15 cellular contexts compared by ENCODE assay signal in the genomic region with DNA sequence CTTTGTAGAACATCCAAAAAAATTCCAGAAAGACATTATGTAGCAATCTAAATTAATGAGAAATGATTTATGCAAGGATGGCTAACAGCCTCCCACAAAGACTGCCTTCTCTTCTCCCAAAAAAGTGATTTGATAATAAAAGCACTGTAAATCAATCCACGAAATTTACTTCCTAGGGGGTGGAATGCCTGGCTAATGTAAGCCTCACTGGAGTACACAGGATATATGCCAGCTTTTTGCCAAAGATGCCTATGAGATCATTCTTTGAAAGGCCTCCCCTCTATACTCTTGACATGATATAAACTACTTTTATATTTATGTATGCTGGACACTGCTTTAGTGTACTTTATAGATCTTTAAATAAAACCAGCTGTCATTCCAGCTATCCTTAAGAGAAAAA.
DNase-seq lines count a peak whose midpoint lies in the region; ATAC-seq and TF ChIP-seq lines count a peak whose summit lies in the region.
"Had no signal": no experiment of that assay in that cellular context is flagged by ENCODE, and none has a peak within 500 bp of the region (broad histone marks: within the 10 kb centered on the region; RNA-seq: fewer than 3 reads in every experiment).

No MANE protein-coding gene starts in this region.

- no peaks in the 10 kb centered on the region for H3K27me3 Mint-ChIP-seq in GM23338 (ENCODE audit: insufficient read depth, low read depth, poor library complexity)
- H3K27me3 Mint-ChIP-seq: IgD-negative memory B cell had no signal

- ATAC-seq in GM23338 = no peak
- no peak for ATAC-seq in Right ventricle myocardium inferior
- ATAC-seq: A549, HCT116 had no signal

- intact Hi-C loops in Right ventricle myocardium inferior (cut with DNase I) = no loop called here

- no peaks in the 10 kb centered on the region for H3K4me1 ChIP-seq in GM23338 (ENCODE audit: insufficient read depth)
- H3K4me1 ChIP-seq: A549 had no signal

- no peaks in the 10 kb centered on the region for H3K9me2 ChIP-seq in GM23338 (ENCODE audit: insufficient read depth)

- H3F3A ChIP-seq in GM23338 (replicated peaks; ENCODE audit: low read depth) = no peaks in the 10 kb centered on the region

- no peaks in the 10 kb centered on the region for H3K27me3 ChIP-seq in GM23338 (ENCODE audit: insufficient read depth)
- no peaks in the 10 kb centered on the region for H3K27me3 ChIP-seq in WERI-Rb-1 (ENCODE audit: insufficient read depth, low read depth, severe bottlenecking)
- H3K27me3 ChIP-seq: BE2C had no signal

- no peak for DNase-seq in GM23338 (ENCODE audit: low spot score)
- DNase-seq in NCI-H226 = peak; percentile 42
- DNase-seq in amniotic epithelial cell (ENCODE audit: low read depth) = peak; percentile 51
- DNase-seq in dedifferentiated amniotic fluid mesenchymal stem cell (ENCODE audit: extremely low spot score) = no peak
- DNase-seq in coronary artery (ENCODE audit: low spot score) = no peak
- no peak for DNase-seq in WERI-Rb-1
- DNase-seq in Right ventricle myocardium inferior (ENCODE audit: missing footprints) = no peak
- DNase-seq: BE2C; CD4-positive, alpha-beta memory T cell; DMS79; GDM1 had no signal

- H3K4me3 Mint-ChIP-seq in GM23338 = no peak overlapping the region
- H3K4me3 Mint-ChIP-seq: CD4-positive, alpha-beta memory T cell; IgD-negative memory B cell had no signal

- H2AFZ ChIP-seq in GM23338 = no peak overlapping the region

- no peaks in the 10 kb centered on the region for H3K36me3 Mint-ChIP-seq in GM23338 (ENCODE audit: low read depth)
- H3K36me3 Mint-ChIP-seq: CD4-positive, alpha-beta memory T cell; IgD-negative memory B cell had no signal

- no peaks in the 10 kb centered on the region for H3K4me1 Mint-ChIP-seq in GM23338
- H3K4me1 Mint-ChIP-seq: CD4-positive, alpha-beta memory T cell; IgD-negative memory B cell had no signal

- H3K9me3 ChIP-seq in WERI-Rb-1 (ENCODE audit: severe bottlenecking) = no peaks in the 10 kb centered on the region
- H3K9me3 ChIP-seq: A549, BE2C had no signal

- H3K79me2 ChIP-seq in GM23338 (replicated peaks; ENCODE audit: insufficient read depth) = no peaks in the 10 kb centered on the region

- no peak for TF ChIP-seq CTCF in GM23338 (conservative IDR thresholded peaks at IDR 0.05; ENCODE audit: low read depth in 2 of 2)
- TF ChIP-seq CTCF in coronary artery (IDR thresholded peaks at IDR 0.05) = no peak
- TF ChIP-seq CTCF in WERI-Rb-1 (IDR thresholded peaks at IDR 0.05; ENCODE audit: low read depth, low read length) = no peak

- no peak overlapping the region for H3K4me2 ChIP-seq in GM23338
- H3K4me2 ChIP-seq: A549 had no signal

- H3K4me3 ChIP-seq in GM23338 = no peak overlapping the region
- no peak overlapping the region for H3K4me3 ChIP-seq in coronary artery
- no peak overlapping the region for H3K4me3 ChIP-seq in WERI-Rb-1 (ENCODE audit: low read depth, low read length)
- H3K4me3 ChIP-seq: A549 had no signal

- H3K27ac ChIP-seq in GM23338 (ENCODE audit: low read depth) = no peak overlapping the region
- H3K27ac ChIP-seq in coronary artery = no peak overlapping the region
- no peak overlapping the region for H3K27ac ChIP-seq in WERI-Rb-1
- H3K27ac ChIP-seq: A549, C4-2B had no signal

- H3K36me3 ChIP-seq in GM23338 (ENCODE audit: insufficient read depth) = no peaks in the 10 kb centered on the region
- H3K36me3 ChIP-seq in WERI-Rb-1 = no peaks in the 10 kb centered on the region
- H3K36me3 ChIP-seq: BE2C had no signal

- H4K20me1 ChIP-seq in GM23338 (replicated peaks; ENCODE audit: insufficient read depth) = no peaks in the 10 kb centered on the region

- H3K9me3 Mint-ChIP-seq in GM23338 = no peaks in the 10 kb centered on the region
- H3K9me3 Mint-ChIP-seq: IgD-negative memory B cell had no signal

- H3K27ac Mint-ChIP-seq in GM23338 = peak overlapping the region; percentile 62; the same call in 1 of the 2 replicates
- H3K27ac Mint-ChIP-seq: CD4-positive, alpha-beta memory T cell; IgD-negative memory B cell had no signal

TF ChIP-seq in GM23338, 12 proteins besides CTCF, POLR2A, EP300 and RAD21 (continues in another document):
- TF ChIP-seq, protein P1, sequence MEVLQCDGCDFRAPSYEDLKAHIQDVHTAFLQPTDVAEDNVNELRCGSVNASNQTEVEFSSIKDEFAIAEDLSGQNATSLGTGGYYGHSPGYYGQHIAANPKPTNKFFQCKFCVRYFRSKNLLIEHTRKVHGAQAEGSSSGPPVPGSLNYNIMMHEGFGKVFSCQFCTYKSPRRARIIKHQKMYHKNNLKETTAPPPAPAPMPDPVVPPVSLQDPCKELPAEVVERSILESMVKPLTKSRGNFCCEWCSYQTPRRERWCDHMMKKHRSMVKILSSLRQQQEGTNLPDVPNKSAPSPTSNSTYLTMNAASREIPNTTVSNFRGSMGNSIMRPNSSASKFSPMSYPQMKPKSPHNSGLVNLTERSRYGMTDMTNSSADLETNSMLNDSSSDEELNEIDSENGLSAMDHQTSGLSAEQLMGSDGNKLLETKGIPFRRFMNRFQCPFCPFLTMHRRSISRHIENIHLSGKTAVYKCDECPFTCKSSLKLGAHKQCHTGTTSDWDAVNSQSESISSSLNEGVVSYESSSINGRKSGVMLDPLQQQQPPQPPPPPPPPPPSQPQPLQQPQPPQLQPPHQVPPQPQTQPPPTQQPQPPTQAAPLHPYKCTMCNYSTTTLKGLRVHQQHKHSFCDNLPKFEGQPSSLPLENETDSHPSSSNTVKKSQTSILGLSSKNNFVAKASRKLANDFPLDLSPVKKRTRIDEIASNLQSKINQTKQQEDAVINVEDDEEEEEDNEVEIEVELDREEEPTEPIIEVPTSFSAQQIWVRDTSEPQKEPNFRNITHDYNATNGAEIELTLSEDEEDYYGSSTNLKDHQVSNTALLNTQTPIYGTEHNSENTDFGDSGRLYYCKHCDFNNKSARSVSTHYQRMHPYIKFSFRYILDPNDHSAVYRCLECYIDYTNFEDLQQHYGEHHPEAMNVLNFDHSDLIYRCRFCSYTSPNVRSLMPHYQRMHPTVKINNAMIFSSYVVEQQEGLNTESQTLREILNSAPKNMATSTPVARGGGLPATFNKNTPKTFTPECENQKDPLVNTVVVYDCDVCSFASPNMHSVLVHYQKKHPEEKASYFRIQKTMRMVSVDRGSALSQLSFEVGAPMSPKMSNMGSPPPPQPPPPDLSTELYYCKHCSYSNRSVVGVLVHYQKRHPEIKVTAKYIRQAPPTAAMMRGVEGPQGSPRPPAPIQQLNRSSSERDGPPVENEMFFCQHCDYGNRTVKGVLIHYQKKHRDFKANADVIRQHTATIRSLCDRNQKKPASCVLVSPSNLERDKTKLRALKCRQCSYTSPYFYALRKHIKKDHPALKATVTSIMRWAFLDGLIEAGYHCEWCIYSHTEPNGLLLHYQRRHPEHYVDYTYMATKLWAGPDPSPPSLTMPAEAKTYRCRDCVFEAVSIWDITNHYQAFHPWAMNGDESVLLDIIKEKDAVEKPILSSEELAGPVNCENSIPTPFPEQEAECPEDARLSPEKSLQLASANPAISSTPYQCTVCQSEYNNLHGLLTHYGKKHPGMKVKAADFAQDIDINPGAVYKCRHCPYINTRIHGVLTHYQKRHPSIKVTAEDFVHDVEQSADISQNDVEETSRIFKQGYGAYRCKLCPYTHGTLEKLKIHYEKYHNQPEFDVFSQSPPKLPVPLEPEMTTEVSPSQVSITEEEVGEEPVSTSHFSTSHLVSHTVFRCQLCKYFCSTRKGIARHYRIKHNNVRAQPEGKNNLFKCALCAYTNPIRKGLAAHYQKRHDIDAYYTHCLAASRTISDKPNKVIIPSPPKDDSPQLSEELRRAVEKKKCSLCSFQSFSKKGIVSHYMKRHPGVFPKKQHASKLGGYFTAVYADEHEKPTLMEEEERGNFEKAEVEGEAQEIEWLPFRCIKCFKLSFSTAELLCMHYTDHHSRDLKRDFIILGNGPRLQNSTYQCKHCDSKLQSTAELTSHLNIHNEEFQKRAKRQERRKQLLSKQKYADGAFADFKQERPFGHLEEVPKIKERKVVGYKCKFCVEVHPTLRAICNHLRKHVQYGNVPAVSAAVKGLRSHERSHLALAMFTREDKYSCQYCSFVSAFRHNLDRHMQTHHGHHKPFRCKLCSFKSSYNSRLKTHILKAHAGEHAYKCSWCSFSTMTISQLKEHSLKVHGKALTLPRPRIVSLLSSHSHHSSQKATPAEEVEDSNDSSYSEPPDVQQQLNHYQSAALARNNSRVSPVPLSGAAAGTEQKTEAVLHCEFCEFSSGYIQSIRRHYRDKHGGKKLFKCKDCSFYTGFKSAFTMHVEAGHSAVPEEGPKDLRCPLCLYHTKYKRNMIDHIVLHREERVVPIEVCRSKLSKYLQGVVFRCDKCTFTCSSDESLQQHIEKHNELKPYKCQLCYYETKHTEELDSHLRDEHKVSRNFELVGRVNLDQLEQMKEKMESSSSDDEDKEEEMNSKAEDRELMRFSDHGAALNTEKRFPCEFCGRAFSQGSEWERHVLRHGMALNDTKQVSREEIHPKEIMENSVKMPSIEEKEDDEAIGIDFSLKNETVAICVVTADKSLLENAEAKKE (CRISPR knock-in tag; IDR thresholded peaks at IDR 0.05) = no peak
- TF ChIP-seq EZH2phosphoT487 (IDR thresholded peaks at IDR 0.05; ENCODE audit: unreplicated experiment) (no peak), NANOG (IDR thresholded peaks at IDR 0.05; ENCODE audit: borderline replicate concordance) (no peak), CREB1 (CRISPR knock-in tag; IDR thresholded peaks at IDR 0.05; ENCODE audit: low read depth) (no peak)
- TF ChIP-seq, protein P2, sequence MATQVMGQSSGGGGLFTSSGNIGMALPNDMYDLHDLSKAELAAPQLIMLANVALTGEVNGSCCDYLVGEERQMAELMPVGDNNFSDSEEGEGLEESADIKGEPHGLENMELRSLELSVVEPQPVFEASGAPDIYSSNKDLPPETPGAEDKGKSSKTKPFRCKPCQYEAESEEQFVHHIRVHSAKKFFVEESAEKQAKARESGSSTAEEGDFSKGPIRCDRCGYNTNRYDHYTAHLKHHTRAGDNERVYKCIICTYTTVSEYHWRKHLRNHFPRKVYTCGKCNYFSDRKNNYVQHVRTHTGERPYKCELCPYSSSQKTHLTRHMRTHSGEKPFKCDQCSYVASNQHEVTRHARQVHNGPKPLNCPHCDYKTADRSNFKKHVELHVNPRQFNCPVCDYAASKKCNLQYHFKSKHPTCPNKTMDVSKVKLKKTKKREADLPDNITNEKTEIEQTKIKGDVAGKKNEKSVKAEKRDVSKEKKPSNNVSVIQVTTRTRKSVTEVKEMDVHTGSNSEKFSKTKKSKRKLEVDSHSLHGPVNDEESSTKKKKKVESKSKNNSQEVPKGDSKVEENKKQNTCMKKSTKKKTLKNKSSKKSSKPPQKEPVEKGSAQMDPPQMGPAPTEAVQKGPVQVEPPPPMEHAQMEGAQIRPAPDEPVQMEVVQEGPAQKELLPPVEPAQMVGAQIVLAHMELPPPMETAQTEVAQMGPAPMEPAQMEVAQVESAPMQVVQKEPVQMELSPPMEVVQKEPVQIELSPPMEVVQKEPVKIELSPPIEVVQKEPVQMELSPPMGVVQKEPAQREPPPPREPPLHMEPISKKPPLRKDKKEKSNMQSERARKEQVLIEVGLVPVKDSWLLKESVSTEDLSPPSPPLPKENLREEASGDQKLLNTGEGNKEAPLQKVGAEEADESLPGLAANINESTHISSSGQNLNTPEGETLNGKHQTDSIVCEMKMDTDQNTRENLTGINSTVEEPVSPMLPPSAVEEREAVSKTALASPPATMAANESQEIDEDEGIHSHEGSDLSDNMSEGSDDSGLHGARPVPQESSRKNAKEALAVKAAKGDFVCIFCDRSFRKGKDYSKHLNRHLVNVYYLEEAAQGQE (IDR thresholded peaks at IDR 0.05; ENCODE audit: unreplicated experiment) = no peak

Comparison
In these comparisons a context has a peak if more than half of its experiments do, and no peak if none do; other contexts are left out.
1. DNase-seq: peak in NCI-H226 (single experiment) and amniotic epithelial cell (single experiment); none in GM23338 (single experiment), dedifferentiated amniotic fluid mesenchymal stem cell (single experiment), coronary artery (single experiment), WERI-Rb-1 (single experiment) and Right ventricle myocardium inferior (single experiment).